1 cellular context compared by ENCODE assay signal in genomic region chr15:45586990-45587860, GRCh38.
A peak's percentile ranks its signal among the peaks of the same experiment; 100 is the strongest.
TF ChIP-seq lines count a peak whose summit lies in the region.

TSS of gene BLOC1S6 (plus strand) at chr15:45587379. CDS start at chr15:45587444, 65 bp downstream.

TF ChIP-seq in K562, 482 proteins besides CTCF, POLR2A, EP300 and RAD21 (continued from another document and continues in another):
- TF ChIP-seq ZBTB12 (CRISPR knock-in tag; IDR thresholded peaks at IDR 0.05) = peak; percentile 90
- no peak for TF ChIP-seq ZNF23 (CRISPR knock-in tag; IDR thresholded peaks at IDR 0.05)
- no peak for TF ChIP-seq NFE2L1 (tag; IDR thresholded peaks at IDR 0.05; ENCODE audit: borderline replicate concordance, low read depth)
- TF ChIP-seq TBL1XR1 (IDR thresholded peaks at IDR 0.05; ENCODE audit: low read length in 2 of 2) = peak in 1 of 2 experiments; percentile 56; a peak in 2 of 4 replicates
- TF ChIP-seq JUND (IDR thresholded peaks at IDR 0.05; ENCODE audit: borderline replicate concordance, low read depth, low read length) = peak; percentile 66; the same call in 1 of the 2 replicates
- TF ChIP-seq JUND (tag; IDR thresholded peaks at IDR 0.05; ENCODE audit: borderline replicate concordance, low read depth, low read length) = no peak; the same call in 2 of the 3 replicates
- peak; percentile 29 for TF ChIP-seq EGR1 (conservative IDR thresholded peaks at IDR 0.05)
- TF ChIP-seq ETS1 (conservative IDR thresholded peaks at IDR 0.05; ENCODE audit: control insufficient read depth, low read depth, low read length) = 0 out of 2 replicates have a peak, but pooled peaks have one; percentile 42
- TF ChIP-seq LCOR (CRISPR knock-in tag; IDR thresholded peaks at IDR 0.05) = 0 out of 2 replicates have a peak, but pooled peaks have one; percentile 80
- no peak for TF ChIP-seq BRF2 (IDR thresholded peaks at IDR 0.05; ENCODE audit: borderline replicate concordance, insufficient read depth, insufficient read length)
- TF ChIP-seq ELF2 (CRISPR knock-in tag; IDR thresholded peaks at IDR 0.05) = peak; percentile 77
- TF ChIP-seq U2AF1 (optimal IDR thresholded peaks at IDR 0.05; ENCODE audit: low read depth, low read length) = no peak
- TF ChIP-seq ZNF444 (CRISPR knock-in tag; IDR thresholded peaks at IDR 0.05) = no peak
- TF ChIP-seq RNF2 (IDR thresholded peaks at IDR 0.05) = peak; percentile 65; the same call in 1 of the 2 replicates
- peak; percentile 96 to 98 for TF ChIP-seq UBTF (IDR thresholded peaks at IDR 0.05; ENCODE audit: borderline replicate concordance in 1 of 2, low read depth in 2 of 2, low read length in 2 of 2)
- peak; percentile 39; the same call in 1 of the 2 replicates for TF ChIP-seq MBD2 (IDR thresholded peaks at IDR 0.05; ENCODE audit: borderline replicate concordance, low read depth)
- no peak for TF ChIP-seq HMG20B (CRISPR knock-in tag; IDR thresholded peaks at IDR 0.05)
- TF ChIP-seq ZNF384 (IDR thresholded peaks at IDR 0.05; ENCODE audit: low read depth, low read length) = peak; percentile 61
- peak; percentile 99; the same call in 1 of the 2 replicates for TF ChIP-seq STAT6 (CRISPR knock-in tag; IDR thresholded peaks at IDR 0.05)
- TF ChIP-seq KLF6 (CRISPR knock-in tag; IDR thresholded peaks at IDR 0.05; ENCODE audit: borderline replicate concordance) = no peak
- peak; percentile 98 for TF ChIP-seq RBBP5 (IDR thresholded peaks at IDR 0.05; ENCODE audit: borderline replicate concordance, insufficient read depth, low read length, poor library complexity, severe bottlenecking)
- no peak for TF ChIP-seq PBX2 (CRISPR knock-in tag; IDR thresholded peaks at IDR 0.05; ENCODE audit: low read depth)
- TF ChIP-seq PBX2 (tag; conservative IDR thresholded peaks at IDR 0.05; ENCODE audit: low read depth) = 0 out of 2 replicates have a peak, but pooled peaks have one; percentile 10
- TF ChIP-seq FOXK1 (CRISPR knock-in tag; IDR thresholded peaks at IDR 0.05; ENCODE audit: borderline replicate concordance) = no peak; the same call in 1 of the 2 replicates
- TF ChIP-seq HNRNPUL1 (IDR thresholded peaks at IDR 0.05; ENCODE audit: low read length) = no peak
- TF ChIP-seq ZBTB7A (IDR thresholded peaks at IDR 0.05; ENCODE audit: borderline replicate concordance, control insufficient read depth, low read depth, low read length) = peak; percentile 59
- TF ChIP-seq MEF2D (tag; conservative IDR thresholded peaks at IDR 0.05; ENCODE audit: low read depth) = no peak
- TF ChIP-seq NCOA1 (IDR thresholded peaks at IDR 0.05; ENCODE audit: low read depth) = peak; percentile 97
- TF ChIP-seq CTBP1 (IDR thresholded peaks at IDR 0.05; ENCODE audit: borderline replicate concordance) = peak; percentile 51; the same call in 1 of the 2 replicates
- peak; percentile 75 for TF ChIP-seq HNRNPLL (IDR thresholded peaks at IDR 0.05; ENCODE audit: low read depth, low read length, poor library complexity, severe bottlenecking)
- peak; percentile 78 for TF ChIP-seq DIDO1 (tag; IDR thresholded peaks at IDR 0.05; ENCODE audit: low read depth)
- no peak for TF ChIP-seq HDAC3 (IDR thresholded peaks at IDR 0.05; ENCODE audit: borderline replicate concordance, partially characterized antibody)
- no peak for TF ChIP-seq IRF9 (tag; IDR thresholded peaks at IDR 0.05)
- 0 out of 2 replicates have a peak, but pooled peaks have one; percentile 50 for TF ChIP-seq RAD51 (IDR thresholded peaks at IDR 0.05; ENCODE audit: borderline replicate concordance, low read depth)
- TF ChIP-seq FOXP4 (CRISPR knock-in tag; IDR thresholded peaks at IDR 0.05; ENCODE audit: borderline replicate concordance) = 0 out of 2 replicates have a peak, but pooled peaks have one; percentile 42
- TF ChIP-seq CHD1 (IDR thresholded peaks at IDR 0.05; ENCODE audit: low read length) = no peak
